18 cellular contexts compared by ENCODE assay signal in the genomic region with DNA sequence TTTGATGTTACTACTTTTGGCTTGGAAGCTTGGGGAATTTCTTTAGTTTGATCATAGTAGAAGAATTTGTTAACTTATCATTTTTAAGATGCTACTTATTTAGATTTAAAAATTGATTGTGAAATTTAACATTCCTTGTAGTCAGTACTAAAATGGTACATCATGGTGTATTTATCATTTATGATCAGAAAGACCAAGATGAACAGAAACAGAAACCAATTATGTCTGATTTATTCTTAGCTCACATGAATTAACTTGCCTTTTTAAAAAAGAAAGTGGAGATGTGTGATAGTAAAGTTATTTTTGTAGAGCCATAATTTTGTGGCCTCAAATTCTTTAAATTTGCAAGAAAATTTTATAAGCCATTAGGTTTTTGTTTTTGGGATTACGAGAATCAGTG.
"Had no signal": no experiment of that assay in that cellular context is flagged by ENCODE, and none has a peak within 500 bp of the region (broad histone marks: within the 10 kb centered on the region; RNA-seq: fewer than 3 reads in every experiment).

No MANE protein-coding gene starts in this region.

- H3K36me3 Mint-ChIP-seq: activated CD4-positive, alpha-beta memory T cell treated with anti-CD3 and anti-CD28 coated beads for 36 hours; activated naive CD8-positive, alpha-beta T cell treated with anti-CD3 and anti-CD28 coated beads, Interleukin-2, amount 10 ng/mL, durations not matched to agents 7 days and 5 days; natural killer cell treated with Interleukin-12 subunit alpha and Interleukin-12 subunit beta and Interleukin-15 and Interleukin-18, amount 100 ng/mL, for 72 hours had no signal

- H3K9me3 ChIP-seq: lower lobe of right lung, right atrium auricular region, suprapubic skin, transverse colon had no signal

- H3K9me3 Mint-ChIP-seq: activated CD4-positive, alpha-beta memory T cell treated with anti-CD3 and anti-CD28 coated beads for 36 hours; activated naive CD8-positive, alpha-beta T cell treated with anti-CD3 and anti-CD28 coated beads, Interleukin-2, amount 10 ng/mL, durations not matched to agents 7 days and 5 days; activated T-helper 1 cell treated with anti-CD3 and anti-CD28 coated beads, Interleukin-12 subunit alpha, Interleukin-12 subunit beta, Interleukin-2, Interleukin-4 antibody, amounts not matched to agents 30 ng/mL and 10 ng/mL and 1 ng/mL, durations not matched to agents 14 hours and 24 hours and 36 hours; natural killer cell treated with Interleukin-12 subunit alpha and Interleukin-12 subunit beta and Interleukin-15 and Interleukin-18, amount 100 ng/mL, for 72 hours; T-helper 2 cell treated with Interferon-gamma antibody and Interleukin-4, amounts not matched to agents 5 μg/mL and 100 μg/mL, for 36 hours had no signal

- H3K27ac Mint-ChIP-seq: activated CD4-positive, alpha-beta memory T cell treated with anti-CD3 and anti-CD28 coated beads for 36 hours; activated CD4-positive, alpha-beta T cell treated with anti-CD3 and anti-CD28 coated beads for 36 hours; activated naive CD8-positive, alpha-beta T cell treated with anti-CD3 and anti-CD28 coated beads, Interleukin-2, amount 10 ng/mL, durations not matched to agents 7 days and 5 days; activated T-helper 1 cell treated with anti-CD3 and anti-CD28 coated beads, Interleukin-12 subunit alpha, Interleukin-12 subunit beta, Interleukin-2, Interleukin-4 antibody, amounts not matched to agents 30 ng/mL and 10 ng/mL and 1 ng/mL, durations not matched to agents 14 hours and 24 hours and 36 hours; natural killer cell treated with Interleukin-12 subunit alpha and Interleukin-12 subunit beta and Interleukin-15 and Interleukin-18, amount 100 ng/mL, for 72 hours; progenitor cell of endocrine pancreas; T-helper 2 cell treated with Interferon-gamma antibody and Interleukin-4, amounts not matched to agents 5 μg/mL and 100 μg/mL, for 36 hours had no signal

- FAIRE-seq: islet of Langerhans had no signal

- H3K27me3 Mint-ChIP-seq: progenitor cell of endocrine pancreas had no signal

- H3K27ac ChIP-seq: lower lobe of right lung, right atrium auricular region, suprapubic skin, transverse colon had no signal

- H3K4me1 Mint-ChIP-seq: activated CD4-positive, alpha-beta T cell treated with anti-CD3 and anti-CD28 coated beads for 36 hours; activated naive CD8-positive, alpha-beta T cell treated with anti-CD3 and anti-CD28 coated beads, Interleukin-2, amount 10 ng/mL, durations not matched to agents 7 days and 5 days had no signal

- H3K4me3 Mint-ChIP-seq: activated CD4-positive, alpha-beta memory T cell treated with anti-CD3 and anti-CD28 coated beads for 36 hours; activated CD4-positive, alpha-beta T cell treated with anti-CD3 and anti-CD28 coated beads for 36 hours; activated naive CD8-positive, alpha-beta T cell treated with anti-CD3 and anti-CD28 coated beads, Interleukin-2, amount 10 ng/mL, durations not matched to agents 7 days and 5 days; activated T-helper 1 cell treated with anti-CD3 and anti-CD28 coated beads, Interleukin-12 subunit alpha, Interleukin-12 subunit beta, Interleukin-2, Interleukin-4 antibody, amounts not matched to agents 30 ng/mL and 10 ng/mL and 1 ng/mL, durations not matched to agents 14 hours and 24 hours and 36 hours; natural killer cell treated with Interleukin-12 subunit alpha and Interleukin-12 subunit beta and Interleukin-15 and Interleukin-18, amount 100 ng/mL, for 72 hours; T-helper 2 cell treated with Interferon-gamma antibody and Interleukin-4, amounts not matched to agents 5 μg/mL and 100 μg/mL, for 36 hours had no signal

- H3K36me3 ChIP-seq: lower lobe of right lung, right atrium auricular region, suprapubic skin, transverse colon had no signal

- H3K4me3 ChIP-seq: lower lobe of right lung, right atrium auricular region, suprapubic skin, transverse colon had no signal

- ATAC-seq: activated CD4-positive, alpha-beta T cell treated with anti-CD3 and anti-CD28 coated beads for 36 hours; lower lobe of right lung; natural killer cell treated with Interleukin-12 subunit alpha and Interleukin-12 subunit beta and Interleukin-15 and Interleukin-18, amount 100 ng/mL, for 72 hours; stimulated activated naive CD8-positive, alpha-beta T cell treated with anti-CD3 and anti-CD28 coated beads, Interleukin-15, Interleukin-2, amounts not matched to agents 100 U/mL and 50 U/mL, for 24 hours had no signal

- H3K4me1 ChIP-seq: lower lobe of right lung, right atrium auricular region, suprapubic skin, transverse colon had no signal

- H3K27me3 ChIP-seq: right atrium auricular region, suprapubic skin, transverse colon had no signal

- DNase-seq: activated CD4-positive, alpha-beta memory T cell treated with anti-CD3 and anti-CD28 coated beads for 36 hours; activated CD4-positive, alpha-beta T cell treated with anti-CD3 and anti-CD28 coated beads for 36 hours; activated naive CD4-positive, alpha-beta T cell; activated naive CD8-positive, alpha-beta T cell treated with anti-CD3 and anti-CD28 coated beads, Interleukin-2, amount 10 ng/mL, durations not matched to agents 7 days and 5 days; activated T-cell treated with anti-CD3 and anti-CD28 coated beads for 4 hours; amygdala; dermis blood vessel endothelial cell; hippocampal formation; lower lobe of right lung; stimulated activated naive CD8-positive, alpha-beta T cell treated with anti-CD3 and anti-CD28 coated beads, Interleukin-15, Interleukin-2, amounts not matched to agents 100 U/mL and 50 U/mL, for 24 hours; transverse colon had no signal
